In the genomic region with DNA sequence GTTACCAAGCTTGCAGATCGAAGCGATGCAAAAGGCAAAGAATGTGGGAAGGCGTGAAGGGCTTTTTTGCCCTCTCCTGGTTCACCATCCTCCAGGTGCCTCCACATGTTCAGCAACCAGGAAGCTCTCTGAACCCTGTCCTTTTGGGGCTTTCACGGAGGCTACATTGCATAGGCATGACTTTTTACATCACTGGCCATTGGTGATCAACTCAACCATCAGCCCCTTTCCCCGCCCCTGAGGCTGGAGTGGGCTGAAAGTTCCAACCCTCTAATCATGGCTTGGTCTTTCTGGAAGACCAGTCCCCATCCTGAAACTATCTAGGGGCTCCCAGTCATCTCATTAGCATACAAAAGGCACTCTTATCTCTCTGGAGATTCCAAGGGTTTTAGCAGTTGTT, we compare ENCODE assay signal across 22 cellular contexts.
"Had no signal": no experiment of that assay in that cellular context is flagged by ENCODE, and none has a peak within 500 bp of the region (broad histone marks: within the 10 kb centered on the region; RNA-seq: fewer than 3 reads in every experiment).

No MANE protein-coding gene starts in this region.

- H3K9me3 Mint-ChIP-seq: activated CD4-positive, alpha-beta T cell treated with anti-CD3 and anti-CD28 coated beads, Interleukin-2, amount 10 ng/mL, durations not matched to agents 24 days and 14 days; activated CD8-positive, alpha-beta T cell treated with anti-CD3 and anti-CD28 coated beads for 36 hours; naive thymus-derived CD8-positive, alpha-beta T cell; stimulated activated naive CD8-positive, alpha-beta T cell treated with anti-CD3 and anti-CD28 coated beads, Interleukin-15, Interleukin-2, amounts not matched to agents 100 ng/mL and 50 ng/mL, for 24 hours had no signal

- H3K27me3 ChIP-seq: esophagus muscularis mucosa, gastroesophageal sphincter, right atrium auricular region, thyroid gland had no signal

- ATAC-seq: activated CD4-positive, CD25-positive, alpha-beta regulatory T cell treated with anti-CD3 and anti-CD28 coated beads, Interleukin-2, amount 50 U/mL, for 24 hours; activated CD8-positive, alpha-beta memory T cell treated with anti-CD3 and anti-CD28 coated beads, Interleukin-2, amount 10 ng/mL, durations not matched to agents 7 days and 5 days; activated CD8-positive, alpha-beta T cell treated with anti-CD3 and anti-CD28 coated beads for 36 hours; gastroesophageal sphincter; left colon; naive thymus-derived CD8-positive, alpha-beta T cell had no signal

- H3K9me3 ChIP-seq: esophagus muscularis mucosa, gastroesophageal sphincter, prostate gland, right atrium auricular region, thyroid gland had no signal

- H3K4me3 ChIP-seq: esophagus muscularis mucosa, gastroesophageal sphincter, prostate gland, right atrium auricular region, thyroid gland had no signal

- H3K36me3 Mint-ChIP-seq: activated CD8-positive, alpha-beta memory T cell treated with anti-CD3 and anti-CD28 coated beads, Interleukin-2, amount 10 ng/mL, durations not matched to agents 7 days and 5 days; naive thymus-derived CD8-positive, alpha-beta T cell had no signal

- H3K4me1 ChIP-seq: prostate gland had no signal

- H3K36me3 ChIP-seq: esophagus muscularis mucosa, gastroesophageal sphincter, prostate gland, right atrium auricular region, thyroid gland had no signal

- H3K4me3 Mint-ChIP-seq: activated CD4-positive, alpha-beta T cell treated with anti-CD3 and anti-CD28 coated beads, Interleukin-2, amount 10 ng/mL, durations not matched to agents 24 days and 14 days; activated CD8-positive, alpha-beta memory T cell treated with anti-CD3 and anti-CD28 coated beads, Interleukin-2, amount 10 ng/mL, durations not matched to agents 7 days and 5 days; activated CD8-positive, alpha-beta T cell treated with anti-CD3 and anti-CD28 coated beads for 36 hours; brain; naive thymus-derived CD8-positive, alpha-beta T cell; stimulated activated naive CD8-positive, alpha-beta T cell treated with anti-CD3 and anti-CD28 coated beads, Interleukin-15, Interleukin-2, amounts not matched to agents 100 ng/mL and 50 ng/mL, for 24 hours had no signal

- H3K27ac ChIP-seq: esophagus muscularis mucosa, gastroesophageal sphincter, prostate gland, right atrium auricular region, thyroid gland had no signal

- H3K4me1 Mint-ChIP-seq: activated CD4-positive, alpha-beta T cell treated with anti-CD3 and anti-CD28 coated beads, Interleukin-2, amount 10 ng/mL, durations not matched to agents 24 days and 14 days; naive thymus-derived CD8-positive, alpha-beta T cell had no signal

- DNase-seq: activated CD4-positive, alpha-beta T cell treated with anti-CD3 and anti-CD28 coated beads, Interleukin-2, amount 10 ng/mL, durations not matched to agents 24 days and 14 days; activated CD8-positive, alpha-beta memory T cell treated with anti-CD3 and anti-CD28 coated beads, Interleukin-2, amount 10 ng/mL, durations not matched to agents 7 days and 5 days; activated CD8-positive, alpha-beta T cell treated with anti-CD3 and anti-CD28 coated beads for 36 hours; activated effector memory CD4-positive, alpha-beta T cell treated with anti-CD3 and anti-CD28 coated beads, Interleukin-2, amount 50 U/mL, for 16 hours; activated naive CD4-positive, alpha-beta T cell treated with anti-CD3 and anti-CD28 coated beads, Interleukin-2, amount 50 U/mL, for 16 hours; activated T-cell treated with anti-CD3 and anti-CD28 coated beads for 4 hours; anterior cingulate cortex; caudate nucleus; effector memory CD4-positive, alpha-beta T cell; head of caudate nucleus; left colon; naive thymus-derived CD8-positive, alpha-beta T cell; stimulated activated CD4-positive, alpha-beta T cell treated with anti-CD3 and anti-CD28 coated beads, Interleukin-1b, Interleukin-23, amount 100 ng/mL, for 48 hours; substantia nigra; thyroid gland had no signal

- H3K27ac Mint-ChIP-seq: activated CD4-positive, alpha-beta T cell treated with anti-CD3 and anti-CD28 coated beads, Interleukin-2, amount 10 ng/mL, durations not matched to agents 24 days and 14 days; activated CD8-positive, alpha-beta memory T cell treated with anti-CD3 and anti-CD28 coated beads, Interleukin-2, amount 10 ng/mL, durations not matched to agents 7 days and 5 days; activated CD8-positive, alpha-beta T cell treated with anti-CD3 and anti-CD28 coated beads for 36 hours; brain; naive thymus-derived CD8-positive, alpha-beta T cell; stimulated activated naive CD8-positive, alpha-beta T cell treated with anti-CD3 and anti-CD28 coated beads, Interleukin-15, Interleukin-2, amounts not matched to agents 100 ng/mL and 50 ng/mL, for 24 hours had no signal
